In genomic region chr13:102359264-102359663, GRCh38 we compare ENCODE assay signal across 10 cellular contexts. TPM values are rescaled to one million over a fixed set of nuclear protein-coding genes. Genes with fewer than 3 reads are reported as not detected.
"Had no signal": no experiment of that assay in that cellular context is flagged by ENCODE, and none has a peak within 500 bp of the region (broad histone marks: within the 10 kb centered on the region; RNA-seq: fewer than 3 reads in every experiment).

No MANE protein-coding gene starts in this region.

- H3K27ac Mint-ChIP-seq: GM23338, H9, HFFc6 had no signal

- H3K9me3 Mint-ChIP-seq: GM23338 had no signal

- H3K4me1 ChIP-seq: HAP-1 had no signal

- H3K9me3 ChIP-seq: HAP-1 had no signal

- H3K9ac ChIP-seq: GM23248 had no signal

- H2AFZ ChIP-seq: GM23248, GM23338 had no signal

- DNase-seq: GM23248, GOT3, H7, H9, HFFc6 had no signal

- H3K4me3 ChIP-seq: GM23248, GM23338, HAP-1 had no signal

- H3K27ac ChIP-seq: GM23248 had no signal

- H3K4me2 ChIP-seq: GM23338 had no signal

- H3K36me3 ChIP-seq: HAP-1 had no signal

- H3K4me3 Mint-ChIP-seq: GM23338, H9, HFFc6 had no signal

- FAIRE-seq: H1, H54 had no signal

- ATAC-seq: GM23338, HCT116 had no signal

RNA-seq across cellular contexts. Expression of gene FGF14, which starts 42.6 kb away (rescaled TPM):
- total RNA-seq: GM23248 had no signal
- polyA plus RNA-seq: GM23338 had no signal
